1 cellular context compared by ENCODE assay signal in the genomic region with DNA sequence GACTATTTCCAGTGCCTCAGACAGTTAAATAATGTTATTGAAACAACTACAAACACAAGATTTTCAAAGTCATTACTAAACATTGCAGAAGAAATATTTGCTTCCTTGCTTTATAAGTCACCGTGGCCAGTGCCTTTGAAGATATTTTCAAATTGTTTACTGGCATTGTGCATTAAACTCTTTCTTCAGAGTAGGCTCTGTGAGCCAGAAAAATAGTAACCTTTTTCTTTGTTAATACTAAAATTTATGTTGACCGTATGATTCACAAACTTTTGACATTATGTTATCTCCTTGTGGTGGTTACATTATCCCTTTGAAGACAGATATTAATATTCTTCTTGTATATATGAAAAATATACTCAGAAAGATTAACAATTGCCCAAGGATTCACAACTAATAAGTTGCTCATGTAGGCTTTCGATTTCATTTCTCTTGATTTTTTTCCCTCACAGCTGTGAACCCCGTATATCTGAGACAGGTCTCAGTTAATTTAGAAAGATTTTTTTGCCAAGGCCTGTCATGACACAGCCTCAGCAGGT.
TF ChIP-seq lines count a peak whose summit lies in the region.

No MANE protein-coding gene starts in this region.

TF ChIP-seq in GM23338, 12 proteins besides CTCF, POLR2A, EP300 and RAD21 (continued from another document):
- TF ChIP-seq, protein P1, sequence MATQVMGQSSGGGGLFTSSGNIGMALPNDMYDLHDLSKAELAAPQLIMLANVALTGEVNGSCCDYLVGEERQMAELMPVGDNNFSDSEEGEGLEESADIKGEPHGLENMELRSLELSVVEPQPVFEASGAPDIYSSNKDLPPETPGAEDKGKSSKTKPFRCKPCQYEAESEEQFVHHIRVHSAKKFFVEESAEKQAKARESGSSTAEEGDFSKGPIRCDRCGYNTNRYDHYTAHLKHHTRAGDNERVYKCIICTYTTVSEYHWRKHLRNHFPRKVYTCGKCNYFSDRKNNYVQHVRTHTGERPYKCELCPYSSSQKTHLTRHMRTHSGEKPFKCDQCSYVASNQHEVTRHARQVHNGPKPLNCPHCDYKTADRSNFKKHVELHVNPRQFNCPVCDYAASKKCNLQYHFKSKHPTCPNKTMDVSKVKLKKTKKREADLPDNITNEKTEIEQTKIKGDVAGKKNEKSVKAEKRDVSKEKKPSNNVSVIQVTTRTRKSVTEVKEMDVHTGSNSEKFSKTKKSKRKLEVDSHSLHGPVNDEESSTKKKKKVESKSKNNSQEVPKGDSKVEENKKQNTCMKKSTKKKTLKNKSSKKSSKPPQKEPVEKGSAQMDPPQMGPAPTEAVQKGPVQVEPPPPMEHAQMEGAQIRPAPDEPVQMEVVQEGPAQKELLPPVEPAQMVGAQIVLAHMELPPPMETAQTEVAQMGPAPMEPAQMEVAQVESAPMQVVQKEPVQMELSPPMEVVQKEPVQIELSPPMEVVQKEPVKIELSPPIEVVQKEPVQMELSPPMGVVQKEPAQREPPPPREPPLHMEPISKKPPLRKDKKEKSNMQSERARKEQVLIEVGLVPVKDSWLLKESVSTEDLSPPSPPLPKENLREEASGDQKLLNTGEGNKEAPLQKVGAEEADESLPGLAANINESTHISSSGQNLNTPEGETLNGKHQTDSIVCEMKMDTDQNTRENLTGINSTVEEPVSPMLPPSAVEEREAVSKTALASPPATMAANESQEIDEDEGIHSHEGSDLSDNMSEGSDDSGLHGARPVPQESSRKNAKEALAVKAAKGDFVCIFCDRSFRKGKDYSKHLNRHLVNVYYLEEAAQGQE (IDR thresholded peaks at IDR 0.05; ENCODE audit: unreplicated experiment): no peak
- TF ChIP-seq, protein P2, sequence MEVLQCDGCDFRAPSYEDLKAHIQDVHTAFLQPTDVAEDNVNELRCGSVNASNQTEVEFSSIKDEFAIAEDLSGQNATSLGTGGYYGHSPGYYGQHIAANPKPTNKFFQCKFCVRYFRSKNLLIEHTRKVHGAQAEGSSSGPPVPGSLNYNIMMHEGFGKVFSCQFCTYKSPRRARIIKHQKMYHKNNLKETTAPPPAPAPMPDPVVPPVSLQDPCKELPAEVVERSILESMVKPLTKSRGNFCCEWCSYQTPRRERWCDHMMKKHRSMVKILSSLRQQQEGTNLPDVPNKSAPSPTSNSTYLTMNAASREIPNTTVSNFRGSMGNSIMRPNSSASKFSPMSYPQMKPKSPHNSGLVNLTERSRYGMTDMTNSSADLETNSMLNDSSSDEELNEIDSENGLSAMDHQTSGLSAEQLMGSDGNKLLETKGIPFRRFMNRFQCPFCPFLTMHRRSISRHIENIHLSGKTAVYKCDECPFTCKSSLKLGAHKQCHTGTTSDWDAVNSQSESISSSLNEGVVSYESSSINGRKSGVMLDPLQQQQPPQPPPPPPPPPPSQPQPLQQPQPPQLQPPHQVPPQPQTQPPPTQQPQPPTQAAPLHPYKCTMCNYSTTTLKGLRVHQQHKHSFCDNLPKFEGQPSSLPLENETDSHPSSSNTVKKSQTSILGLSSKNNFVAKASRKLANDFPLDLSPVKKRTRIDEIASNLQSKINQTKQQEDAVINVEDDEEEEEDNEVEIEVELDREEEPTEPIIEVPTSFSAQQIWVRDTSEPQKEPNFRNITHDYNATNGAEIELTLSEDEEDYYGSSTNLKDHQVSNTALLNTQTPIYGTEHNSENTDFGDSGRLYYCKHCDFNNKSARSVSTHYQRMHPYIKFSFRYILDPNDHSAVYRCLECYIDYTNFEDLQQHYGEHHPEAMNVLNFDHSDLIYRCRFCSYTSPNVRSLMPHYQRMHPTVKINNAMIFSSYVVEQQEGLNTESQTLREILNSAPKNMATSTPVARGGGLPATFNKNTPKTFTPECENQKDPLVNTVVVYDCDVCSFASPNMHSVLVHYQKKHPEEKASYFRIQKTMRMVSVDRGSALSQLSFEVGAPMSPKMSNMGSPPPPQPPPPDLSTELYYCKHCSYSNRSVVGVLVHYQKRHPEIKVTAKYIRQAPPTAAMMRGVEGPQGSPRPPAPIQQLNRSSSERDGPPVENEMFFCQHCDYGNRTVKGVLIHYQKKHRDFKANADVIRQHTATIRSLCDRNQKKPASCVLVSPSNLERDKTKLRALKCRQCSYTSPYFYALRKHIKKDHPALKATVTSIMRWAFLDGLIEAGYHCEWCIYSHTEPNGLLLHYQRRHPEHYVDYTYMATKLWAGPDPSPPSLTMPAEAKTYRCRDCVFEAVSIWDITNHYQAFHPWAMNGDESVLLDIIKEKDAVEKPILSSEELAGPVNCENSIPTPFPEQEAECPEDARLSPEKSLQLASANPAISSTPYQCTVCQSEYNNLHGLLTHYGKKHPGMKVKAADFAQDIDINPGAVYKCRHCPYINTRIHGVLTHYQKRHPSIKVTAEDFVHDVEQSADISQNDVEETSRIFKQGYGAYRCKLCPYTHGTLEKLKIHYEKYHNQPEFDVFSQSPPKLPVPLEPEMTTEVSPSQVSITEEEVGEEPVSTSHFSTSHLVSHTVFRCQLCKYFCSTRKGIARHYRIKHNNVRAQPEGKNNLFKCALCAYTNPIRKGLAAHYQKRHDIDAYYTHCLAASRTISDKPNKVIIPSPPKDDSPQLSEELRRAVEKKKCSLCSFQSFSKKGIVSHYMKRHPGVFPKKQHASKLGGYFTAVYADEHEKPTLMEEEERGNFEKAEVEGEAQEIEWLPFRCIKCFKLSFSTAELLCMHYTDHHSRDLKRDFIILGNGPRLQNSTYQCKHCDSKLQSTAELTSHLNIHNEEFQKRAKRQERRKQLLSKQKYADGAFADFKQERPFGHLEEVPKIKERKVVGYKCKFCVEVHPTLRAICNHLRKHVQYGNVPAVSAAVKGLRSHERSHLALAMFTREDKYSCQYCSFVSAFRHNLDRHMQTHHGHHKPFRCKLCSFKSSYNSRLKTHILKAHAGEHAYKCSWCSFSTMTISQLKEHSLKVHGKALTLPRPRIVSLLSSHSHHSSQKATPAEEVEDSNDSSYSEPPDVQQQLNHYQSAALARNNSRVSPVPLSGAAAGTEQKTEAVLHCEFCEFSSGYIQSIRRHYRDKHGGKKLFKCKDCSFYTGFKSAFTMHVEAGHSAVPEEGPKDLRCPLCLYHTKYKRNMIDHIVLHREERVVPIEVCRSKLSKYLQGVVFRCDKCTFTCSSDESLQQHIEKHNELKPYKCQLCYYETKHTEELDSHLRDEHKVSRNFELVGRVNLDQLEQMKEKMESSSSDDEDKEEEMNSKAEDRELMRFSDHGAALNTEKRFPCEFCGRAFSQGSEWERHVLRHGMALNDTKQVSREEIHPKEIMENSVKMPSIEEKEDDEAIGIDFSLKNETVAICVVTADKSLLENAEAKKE (CRISPR knock-in tag; IDR thresholded peaks at IDR 0.05): no peak
- TF ChIP-seq JUNB (IDR thresholded peaks at IDR 0.05; ENCODE audit: unreplicated experiment) (no peak), CREB1 (CRISPR knock-in tag; IDR thresholded peaks at IDR 0.05; ENCODE audit: low read depth) (no peak), ZNF114 (CRISPR knock-in tag; IDR thresholded peaks at IDR 0.05) (no peak), NANOG (IDR thresholded peaks at IDR 0.05; ENCODE audit: borderline replicate concordance) (no peak), ZNF331 (CRISPR knock-in tag; IDR thresholded peaks at IDR 0.05; ENCODE audit: low read depth) (no peak), EZH2phosphoT487 (IDR thresholded peaks at IDR 0.05; ENCODE audit: unreplicated experiment) (no peak), STAT1 (IDR thresholded peaks at IDR 0.05; ENCODE audit: unreplicated experiment) (no peak)
